Comparison of ENCODE assay signal across 7 cellular contexts in the genomic region with DNA sequence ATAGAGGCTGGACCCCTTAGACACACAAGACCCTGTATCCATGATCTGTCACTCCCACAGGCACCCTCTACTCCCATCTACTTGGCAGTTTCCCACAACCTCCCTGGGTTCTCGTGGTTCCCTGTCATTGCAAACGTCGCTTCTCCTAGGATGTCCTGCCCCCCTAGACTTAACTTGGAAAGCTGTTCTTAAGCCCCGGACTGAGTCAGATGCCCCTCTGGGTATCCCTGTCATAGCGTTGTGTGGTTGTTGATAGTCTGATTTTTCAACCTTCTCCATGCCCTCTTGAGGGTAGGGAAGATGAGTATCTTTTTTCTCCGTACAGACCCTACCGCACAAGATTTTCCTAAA. TPM values are rescaled to one million over a fixed set of nuclear protein-coding genes. Genes with fewer than 3 reads are reported as not detected.
A peak's percentile ranks its signal among the peaks of the same experiment; 100 is the strongest.
DNase-seq lines count a peak whose midpoint lies in the region; ATAC-seq and TF ChIP-seq lines count a peak whose summit lies in the region.

No MANE protein-coding gene starts in this region.

- peaks cover 34% of the 10 kb centered on the region for H3K36me3 Mint-ChIP-seq in activated B cell treated with CpG ODN at 0.5 μM for 24 hours (ENCODE audit: low read depth)
- peaks cover 34% of the 10 kb centered on the region for H3K36me3 Mint-ChIP-seq in stimulated activated naive CD8-positive, alpha-beta T cell treated with anti-CD3 and anti-CD28 coated beads, Interleukin-15, Interleukin-2, amounts not matched to agents 100 ng/mL and 50 ng/mL, for 24 hours (ENCODE audit: low read depth)

- peak overlapping the region; percentile 86 for H3K4me3 Mint-ChIP-seq in activated B cell treated with CpG ODN at 0.5 μM for 24 hours
- peak overlapping the region; percentile 83 for H3K4me3 Mint-ChIP-seq in stimulated activated naive CD8-positive, alpha-beta T cell treated with anti-CD3 and anti-CD28 coated beads, Interleukin-15, Interleukin-2, amounts not matched to agents 100 ng/mL and 50 ng/mL, for 24 hours

- peaks cover 0 to 17% of the 10 kb centered on the region in 2 donors for H3K4me1 ChIP-seq in right atrium auricular region

- no peak for TF ChIP-seq CTCF in GM12875 (IDR thresholded peaks at IDR 0.05; ENCODE audit: borderline replicate concordance, insufficient read depth, low read depth, low read length)
- no peak for TF ChIP-seq CTCF in activated B cell treated with CpG ODN at 0.5 μM for 24 hours (IDR thresholded peaks at IDR 0.05)
- TF ChIP-seq CTCF in right atrium auricular region (IDR thresholded peaks at IDR 0.05): no peak

- peak overlapping the region; percentile 62 for H3K27ac Mint-ChIP-seq in activated B cell treated with CpG ODN at 0.5 μM for 24 hours
- H3K27ac Mint-ChIP-seq in stimulated activated naive CD8-positive, alpha-beta T cell treated with anti-CD3 and anti-CD28 coated beads, Interleukin-15, Interleukin-2, amounts not matched to agents 100 ng/mL and 50 ng/mL, for 24 hours: peak overlapping the region; percentile 76

- peak; percentile 24 for DNase-seq in activated B cell treated with CpG ODN at 0.5 μM for 24 hours
- no peak for DNase-seq in right atrium auricular region (ENCODE audit: low spot score)
- no peak for DNase-seq in ecto neural progenitor cell (ENCODE audit: low spot score)

- no peaks in the 10 kb centered on the region for H3K9me3 ChIP-seq in right atrium auricular region

- CTCF ChIA-PET in activated B cell treated with CpG ODN at 0.5 μM for 24 hours (lab: Charles Lee): interaction anchor here (1.7 to 2.7 kb wide), 3 partner anchors 10 to 359 kb away, joined by 8 to 13 read pairs (median 9); no protein-coding TSS in a partner anchor

- no peaks in the 10 kb centered on the region for H3K27me3 Mint-ChIP-seq in activated B cell treated with CpG ODN at 0.5 μM for 24 hours
- H3K27me3 Mint-ChIP-seq in stimulated activated naive CD8-positive, alpha-beta T cell treated with anti-CD3 and anti-CD28 coated beads, Interleukin-15, Interleukin-2, amounts not matched to agents 100 ng/mL and 50 ng/mL, for 24 hours: no peaks in the 10 kb centered on the region

- H3K27me3 ChIP-seq in right atrium auricular region: no peaks in the 10 kb centered on the region

- H3K27ac ChIP-seq in right atrium auricular region: peak overlapping the region; percentile 70 to 75

- peaks cover 30% of the 10 kb centered on the region for H3K4me1 Mint-ChIP-seq in activated B cell treated with CpG ODN at 0.5 μM for 24 hours
- peaks cover 48% of the 10 kb centered on the region for H3K4me1 Mint-ChIP-seq in stimulated activated naive CD8-positive, alpha-beta T cell treated with anti-CD3 and anti-CD28 coated beads, Interleukin-15, Interleukin-2, amounts not matched to agents 100 ng/mL and 50 ng/mL, for 24 hours (ENCODE audit: low read depth)

- H3K9me3 Mint-ChIP-seq in activated B cell treated with CpG ODN at 0.5 μM for 24 hours: no peaks in the 10 kb centered on the region
- H3K9me3 Mint-ChIP-seq in stimulated activated naive CD8-positive, alpha-beta T cell treated with anti-CD3 and anti-CD28 coated beads, Interleukin-15, Interleukin-2, amounts not matched to agents 100 ng/mL and 50 ng/mL, for 24 hours: no peaks in the 10 kb centered on the region

- H3K36me3 ChIP-seq in right atrium auricular region: peaks cover 19% of the 10 kb centered on the region

- intact Hi-C loops in activated B cell treated with CpG ODN at 0.5 μM for 24 hours (cut with micrococcal nuclease): loop anchor here (5.0 kb wide), 2 partner anchors 240 to 270 kb away; no protein-coding TSS in a partner anchor

- peak; percentile 1 for ATAC-seq in HG03039 (IDR thresholded peaks at IDR 0.05; ENCODE audit: unreplicated experiment)
- no peak for ATAC-seq in activated B cell treated with CpG ODN at 0.5 μM for 24 hours (ENCODE audit: low read depth)
- ATAC-seq in HG02885 (IDR thresholded peaks at IDR 0.05; ENCODE audit: poor library complexity, unreplicated experiment): no peak

- POLR2A ChIA-PET in activated B cell treated with CpG ODN at 0.5 μM for 24 hours (lab: Charles Lee): interaction anchor here (1.1 to 5.9 kb wide), 5 partner anchors 10 to 85 kb away, joined by 3 to 85 read pairs (median 6); a partner anchor contains a TSS

- H3K4me3 ChIP-seq in GM12875 (ENCODE audit: low read depth, low read length) (peak overlapping the region; percentile 86), right atrium auricular region (peak overlapping the region in 1 of 2 donors; percentile 64)

RNA-seq across cellular contexts. Expression of a gene that starts 11.8 kb away (rescaled TPM):
- total RNA-seq in activated B cell treated with CpG ODN at 0.5 μM for 24 hours: 45.2 and 47.5 TPM in 2 replicates
- 1 to 10 TPM; 6.2 to 8.1 TPM for total RNA-seq in right atrium auricular region

RNA-seq across cellular contexts. Expression of a gene that starts 35.3 kb away (rescaled TPM):
- total RNA-seq in activated B cell treated with CpG ODN at 0.5 μM for 24 hours (36.9 and 42.0 TPM in 2 replicates), right atrium auricular region (10 to 100 TPM in 1 of 2 donors, 1 to 10 TPM in 1; 7.4 to 12.6 TPM)
